31 cellular contexts compared by ENCODE assay signal in the genomic region with DNA sequence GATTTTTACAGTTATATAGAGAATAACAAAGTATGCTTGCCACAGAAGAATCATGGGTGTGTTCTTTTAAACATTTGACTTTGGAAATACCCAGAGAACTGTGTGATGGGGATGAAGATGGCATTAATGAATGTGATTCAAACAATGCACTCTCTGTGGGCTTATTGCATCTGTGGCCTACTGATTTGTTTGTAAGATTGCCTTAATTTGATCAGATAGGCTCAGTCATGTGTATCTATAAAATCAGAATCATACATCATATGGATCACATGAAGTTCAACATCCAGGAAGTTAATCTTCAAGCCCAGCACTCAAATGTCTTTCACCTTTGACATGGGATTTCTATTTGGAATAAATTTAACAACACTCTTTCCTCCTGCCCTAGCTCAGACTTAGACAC.
"Had no signal": no experiment of that assay in that cellular context is flagged by ENCODE, and none has a peak within 500 bp of the region (broad histone marks: within the 10 kb centered on the region; RNA-seq: fewer than 3 reads in every experiment).

No MANE protein-coding gene starts in this region.

- DNase-seq: activated CD4-positive, alpha-beta T cell treated with anti-CD3 and anti-CD28 coated beads for 48 hours; activated CD4-positive, alpha-beta T cell treated with anti-CD3 and anti-CD28 coated beads, Interleukin-2, amount 50 U/mL, for 48 hours; activated CD8-positive, alpha-beta memory T cell treated with anti-CD3 and anti-CD28 coated beads for 24 hours; activated gamma-delta T cell treated with Interleukin-2 at 50 U/mL for 16 hours; activated naive CD4-positive, alpha-beta T cell treated with anti-CD3 and anti-CD28 coated beads, Interleukin-2, amount 50 U/mL, for 16 hours; activated T-cell treated with anti-CD3 and anti-CD28 coated beads, Interleukin-2, amount 50 U/mL, for 1 hour; amniotic stem cell; central memory CD4-positive, alpha-beta T cell; dermis blood vessel endothelial cell; effector CD4-positive, alpha-beta T cell; islet precursor cell; left ventricle myocardium superior; mammary epithelial cell; ovary; retina; stimulated activated CD4-positive, alpha-beta T cell treated with anti-CD3 and anti-CD28 coated beads, Interleukin-1b, Interleukin-23, amount 100 ng/mL, for 48 hours; stimulated activated CD4-positive, alpha-beta T cell treated with anti-CD3 and anti-CD28 coated beads, Interleukin-4, amount 100 ng/mL, for 4 hours; stimulated activated CD8-positive, alpha-beta memory T cell treated with anti-CD3 and anti-CD28 coated beads, Interleukin-4, amount 100 ng/mL, for 48 hours; stimulated activated naive CD8-positive, alpha-beta T cell treated with anti-CD3 and anti-CD28 coated beads, Interleukin-15, amount 100 ng/mL, for 72 hours; substantia nigra; SW 1271; T1000; thyroid gland; WERI-Rb-1 had no signal

- H3K36me3 ChIP-seq: breast epithelium, esophagus muscularis mucosa, ovary, prostate gland, thyroid gland, WERI-Rb-1 had no signal

- H3K27ac ChIP-seq: breast epithelium, ovary, prostate gland, thyroid gland, WERI-Rb-1 had no signal

- H3K4me1 ChIP-seq: breast epithelium, prostate gland, thyroid gland had no signal

- H3K4me3 ChIP-seq: breast epithelium, esophagus muscularis mucosa, ovary, prostate gland, skin epidermis, thyroid gland had no signal

- ATAC-seq: activated CD4-positive, CD25-positive, alpha-beta regulatory T cell treated with anti-CD3 and anti-CD28 coated beads, Interleukin-2, amount 50 U/mL, for 24 hours; natural killer cell treated with Interleukin-12 subunit alpha and Interleukin-12 subunit beta and Interleukin-15 and Interleukin-18, amount 100 ng/mL, for 72 hours; stimulated activated memory B cell treated with anti-CD40 and anti-IgM and Interleukin-4, amounts not matched to agents 10 μg/mL and 1 μg/mL and 100 μg/mL, for 72 hours; stimulated activated naive CD8-positive, alpha-beta T cell treated with anti-CD3 and anti-CD28 coated beads, Interleukin-15, amount 100 ng/mL, for 72 hours had no signal

- H3K9me3 ChIP-seq: breast epithelium, esophagus muscularis mucosa, ovary, prostate gland, thyroid gland had no signal

- H3K27me3 ChIP-seq: breast epithelium, esophagus muscularis mucosa, ovary, thyroid gland had no signal
